Comparison of ENCODE assay signal across 1 cellular context in genomic region chr5:91291628-91292569, GRCh38.
A peak's percentile ranks its signal among the peaks of the same experiment; 100 is the strongest.
TF ChIP-seq lines count a peak whose summit lies in the region.

No MANE protein-coding gene starts in this region.

TF ChIP-seq in K562, 482 proteins besides CTCF, POLR2A, EP300 and RAD21 (continued from another document):
- TF ChIP-seq RERE (CRISPR knock-in tag; IDR thresholded peaks at IDR 0.05; ENCODE audit: borderline replicate concordance) (no peak), SAFB2 (IDR thresholded peaks at IDR 0.05; ENCODE audit: borderline replicate concordance, low read depth, low read length, severe bottlenecking) (no peak), ARID3A (IDR thresholded peaks at IDR 0.05; ENCODE audit: borderline replicate concordance, low read depth, low read length) (no peak), JUND (IDR thresholded peaks at IDR 0.05; ENCODE audit: borderline replicate concordance, low read depth, low read length) (no peak), JUND (tag; IDR thresholded peaks at IDR 0.05; ENCODE audit: borderline replicate concordance, low read depth, low read length) (peak; percentile 73; the same call in 2 of the 3 replicates), PTRF (tag; IDR thresholded peaks at IDR 0.05) (peak; percentile 95), HCFC1 (IDR thresholded peaks at IDR 0.05; ENCODE audit: low read depth, low read length) (no peak), POLR3A (IDR thresholded peaks at IDR 0.05; ENCODE audit: borderline replicate concordance, extremely low read depth, insufficient read depth, insufficient read length) (no peak), ARNT (IDR thresholded peaks at IDR 0.05) (no peak), IRF1 (CRISPR knock-in tag; IDR thresholded peaks at IDR 0.05; ENCODE audit: borderline replicate concordance) (no peak), NR2F6 (CRISPR knock-in tag; IDR thresholded peaks at IDR 0.05) (no peak), ZZZ3 (IDR thresholded peaks at IDR 0.05) (no peak)
